Comparison of ENCODE assay signal across 8 cellular contexts in genomic region chr5:96687812-96688453, GRCh38. TPM values are rescaled to one million over a fixed set of nuclear protein-coding genes. Genes with fewer than 3 reads are reported as not detected.
A peak's percentile ranks its signal among the peaks of the same experiment; 100 is the strongest.
DNase-seq lines count a peak whose midpoint lies in the region; ATAC-seq, FAIRE-seq and TF ChIP-seq lines count a peak whose summit lies in the region.

No MANE protein-coding gene starts in this region.

- DNase-seq in D721Med (ENCODE audit: insufficient read length, low spot score) (no peak), dermis blood vessel endothelial cell (peak; percentile 83), mucosa of descending colon (no peak), ecto neural progenitor cell (ENCODE audit: low spot score) (no peak)
- no peak for DNase-seq in effector CD4-positive, alpha-beta T cell

- H3K9me3 ChIP-seq in OCI-LY1 (ENCODE audit: low read length), result no peaks in the 10 kb centered on the region
- H3K9me3 ChIP-seq in mucosa of descending colon, result no peaks in the 10 kb centered on the region

- H3K4me1 ChIP-seq in OCI-LY1 (ENCODE audit: insufficient read depth, low read length, severe bottlenecking), result peaks cover 6% of the 10 kb centered on the region
- no peaks in the 10 kb centered on the region for H3K4me1 ChIP-seq in mucosa of descending colon (ENCODE audit: low read depth)

- ATAC-seq in GM19324 (IDR thresholded peaks at IDR 0.05; ENCODE audit: low FRiP score, unreplicated experiment) (peak; percentile 65), HG03378 (IDR thresholded peaks at IDR 0.05; ENCODE audit: unreplicated experiment) (peak; percentile 92), mucosa of descending colon (peak; percentile 91)

- intact Hi-C loops in mucosa of descending colon (cut with DNase I, micrococcal nuclease), result loop anchor here in 1 of 2 donors (10.0 kb wide), 1 partner anchor 73 kb away; no protein-coding TSS in a partner anchor

- FAIRE-seq in D721Med (lab: Jason Lieb, UNC), result no peak

- no peaks in the 10 kb centered on the region for H3K79me2 ChIP-seq in OCI-LY1 (ENCODE audit: insufficient read depth, low read length)

- no peak overlapping the region for H3K4me3 ChIP-seq in OCI-LY1 (ENCODE audit: low read depth, low read length, poor library complexity, severe bottlenecking)
- H3K4me3 ChIP-seq in mucosa of descending colon, result no peak overlapping the region

- no peaks in the 10 kb centered on the region for H3K27me3 ChIP-seq in OCI-LY1 (ENCODE audit: insufficient read depth, low read length)

- no peak overlapping the region for H2AFZ ChIP-seq in OCI-LY1 (ENCODE audit: low read length)

- peak overlapping the region; percentile 15; the same call in 1 of the 2 replicates for H3K4me2 ChIP-seq in OCI-LY1 (ENCODE audit: low read length)

- TF ChIP-seq CTCF in D721Med (IDR thresholded peaks at IDR 0.05; ENCODE audit: insufficient read depth, missing control alignments) (peak; percentile 65), OCI-LY1 (IDR thresholded peaks at IDR 0.05; ENCODE audit: low read length) (peak; percentile 73), mucosa of descending colon (IDR thresholded peaks at IDR 0.05) (no peak)

- H3K36me3 ChIP-seq in OCI-LY1 (ENCODE audit: insufficient read depth, low read length) (no peaks in the 10 kb centered on the region), mucosa of descending colon (ENCODE audit: low read depth) (no peaks in the 10 kb centered on the region)

- no peak overlapping the region for H3K27ac ChIP-seq in OCI-LY1 (ENCODE audit: low read depth, low read length, poor library complexity, severe bottlenecking)

- H3K9ac ChIP-seq in OCI-LY1 (ENCODE audit: low read length), result no peak overlapping the region

- H4K20me1 ChIP-seq in OCI-LY1 (ENCODE audit: insufficient read depth, low read length), result no peaks in the 10 kb centered on the region

- no peaks in the 10 kb centered on the region for H3F3A ChIP-seq in OCI-LY1 (ENCODE audit: insufficient read depth, low read length)

- no peaks in the 10 kb centered on the region for H3K9me2 ChIP-seq in OCI-LY1 (ENCODE audit: low read depth, low read length)

RNA-seq across cellular contexts. Expression of gene CAST, which starts 25.8 kb away (rescaled TPM):
- total RNA-seq in dermis blood vessel endothelial cell (123 and 204 TPM in 2 replicates), mucosa of descending colon (100 to 1,000 TPM; 348 to 433 (median 372) TPM)
